ENCODE assay signal across 24 cellular contexts in the genomic region with DNA sequence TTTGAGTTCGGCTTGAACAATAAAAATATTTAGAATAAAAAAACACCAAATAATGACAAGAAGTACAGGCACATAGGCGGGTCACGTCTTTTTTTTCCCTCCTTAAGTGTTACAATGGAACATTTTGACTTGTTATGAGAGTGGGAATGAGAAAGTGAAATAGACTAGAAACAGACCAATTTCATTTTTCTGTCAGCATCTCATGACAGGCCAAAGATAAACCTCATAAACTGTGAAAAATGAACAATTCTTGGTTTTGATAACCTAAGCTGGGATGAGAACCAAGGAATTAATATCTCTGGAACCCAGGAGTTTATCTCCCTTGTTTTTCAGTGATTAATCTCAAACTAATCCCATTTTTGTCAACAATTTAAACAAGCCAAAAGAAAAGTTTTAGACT.
DNase-seq lines count a peak whose midpoint lies in the region; ATAC-seq and TF ChIP-seq lines count a peak whose summit lies in the region.
"Had no signal": no experiment of that assay in that cellular context is flagged by ENCODE, and none has a peak within 500 bp of the region (broad histone marks: within the 10 kb centered on the region; RNA-seq: fewer than 3 reads in every experiment).

No MANE protein-coding gene starts in this region.

- 66 to 81% (median 74%) methylated on average over 3 of the region's 3 CpGs for WGBS in heart left ventricle, 4 donors
- WGBS in hepatocyte (ENCODE audit: low lambda C conversion rate, missing lambda C conversion rate) = 70% methylated on average over 3 of the region's 3 CpGs

- no peak for TF ChIP-seq CTCF in heart left ventricle (IDR thresholded peaks at IDR 0.05)
- TF ChIP-seq CTCF in coronary artery (IDR thresholded peaks at IDR 0.05) = no peak
- no peak for TF ChIP-seq CTCF in hepatocyte (IDR thresholded peaks at IDR 0.05; ENCODE audit: poor library complexity)

- TF ChIP-seq POLR2A in heart left ventricle (IDR thresholded peaks at IDR 0.05) = no peak

- no peaks in the 10 kb centered on the region for H3K79me2 ChIP-seq in hepatocyte

- H3K9me2 ChIP-seq in hepatocyte (replicated peaks; ENCODE audit: insufficient read depth) = no peaks in the 10 kb centered on the region

- peak overlapping the region; percentile 9 for H3K4me2 ChIP-seq in hepatocyte
- H3K4me2 ChIP-seq: A549; BLaER1 treated with 17β-estradiol and CSF1 and Interleukin-3, amounts not matched to agents 10 nM and 100 nM had no signal

- H3K4me1 ChIP-seq in heart left ventricle = peaks cover 0 to 25% (median 0%) of the 10 kb centered on the region in 12 donors
- H3K4me1 ChIP-seq in hepatocyte (ENCODE audit: insufficient read depth) = peaks cover 23% of the 10 kb centered on the region
- H3K4me1 ChIP-seq: BLaER1 treated with 17β-estradiol and CSF1 and Interleukin-3, amounts not matched to agents 10 nM and 100 nM had no signal

- peak; percentile 46 for ATAC-seq in Right ventricle myocardium superior (ENCODE audit: poor library complexity)
- no peak for ATAC-seq in heart left ventricle
- no peak for ATAC-seq in sciatic nerve
- ATAC-seq: A549, GM12878 had no signal

- H2AFZ ChIP-seq in hepatocyte = no peak overlapping the region
- H2AFZ ChIP-seq: GM23248 had no signal

- no peaks in the 10 kb centered on the region for H3K36me3 ChIP-seq in heart left ventricle
- no peaks in the 10 kb centered on the region for H3K36me3 ChIP-seq in hepatocyte (replicated peaks; ENCODE audit: insufficient read depth, low read depth)
- H3K36me3 ChIP-seq: BE2C; BLaER1 treated with 17β-estradiol and CSF1 and Interleukin-3, amounts not matched to agents 10 nM and 100 nM had no signal

- H3K4me3 ChIP-seq in heart left ventricle (peak overlapping the region in 1 of 12 donors; percentile 1), coronary artery (peak overlapping the region; percentile 11), hepatocyte (no peak overlapping the region)
- H3K4me3 ChIP-seq: A549; BLaER1 treated with 17β-estradiol and CSF1 and Interleukin-3, amounts not matched to agents 10 nM and 100 nM; GM12878; GM23248 had no signal

- H3K9me3 ChIP-seq in heart left ventricle = no peaks in the 10 kb centered on the region
- no peaks in the 10 kb centered on the region for H3K9me3 ChIP-seq in hepatocyte (ENCODE audit: low read depth)
- H3K9me3 ChIP-seq: A549; BE2C; BLaER1 treated with 17β-estradiol and CSF1 and Interleukin-3, amounts not matched to agents 10 nM and 100 nM had no signal

- no peak for DNase-seq in Right ventricle myocardium superior
- DNase-seq in heart left ventricle = no peak
- DNase-seq in amniotic epithelial cell (ENCODE audit: low read depth) = peak; percentile 40
- no peak for DNase-seq in coronary artery (ENCODE audit: low spot score)
- no peak for DNase-seq in hepatocyte (ENCODE audit: low spot score)
- DNase-seq in globus pallidus (ENCODE audit: low spot score) = no peak
- DNase-seq in sciatic nerve (ENCODE audit: low spot score) = no peak
- no peak for DNase-seq in NCI-H82 (lab: John Stamatoyannopoulos, UW)
- DNase-seq: 8988T; ACHN; AML-193; BE2C; CD4-positive, alpha-beta T cell; CD8-positive, alpha-beta memory T cell; DMS 273 treated with DMSO at 0.1 percent for 48 hours; DMS79; EL; GDM1; GM23248; H7; HCEC 1CT had no signal

- no peak overlapping the region for H3K27ac ChIP-seq in heart left ventricle
- no peak overlapping the region for H3K27ac ChIP-seq in coronary artery
- no peak overlapping the region for H3K27ac ChIP-seq in hepatocyte
- H3K27ac ChIP-seq: A549; BLaER1 treated with 17β-estradiol and CSF1 and Interleukin-3, amounts not matched to agents 10 nM and 100 nM; GM23248 had no signal

- no peaks in the 10 kb centered on the region for H4K20me1 ChIP-seq in hepatocyte (ENCODE audit: insufficient read depth, poor library complexity, severe bottlenecking)

- intact Hi-C loops in Right ventricle myocardium superior (cut with DNase I) (no loop called here), heart left ventricle (cut with DNase I) (no loop called here), sciatic nerve (cut with DNase I) (no loop called here)

- H3K27me3 ChIP-seq in heart left ventricle = peaks cover 0 to 7% (median 0%) of the 10 kb centered on the region in 9 donors
- no peaks in the 10 kb centered on the region for H3K27me3 ChIP-seq in hepatocyte
- H3K27me3 ChIP-seq: BE2C; BLaER1 treated with 17β-estradiol and CSF1 and Interleukin-3, amounts not matched to agents 10 nM and 100 nM had no signal
